In genomic region chr12:106039242-106039641, GRCh38 we compare ENCODE assay signal across 14 cellular contexts.
DNase-seq lines count a peak whose midpoint lies in the region; ATAC-seq and TF ChIP-seq lines count a peak whose summit lies in the region.
"Had no signal": no experiment of that assay in that cellular context is flagged by ENCODE, and none has a peak within 500 bp of the region (broad histone marks: within the 10 kb centered on the region; RNA-seq: fewer than 3 reads in every experiment).

No MANE protein-coding gene starts in this region.

- no peaks in the 10 kb centered on the region for H3K36me3 ChIP-seq in psoas muscle (ENCODE audit: insufficient read depth in 1 of 2, low read depth in 1 of 2)
- H3K36me3 ChIP-seq: BE2C, HAP-1 had no signal

- H3K27ac ChIP-seq in psoas muscle: no peak overlapping the region
- H3K27ac ChIP-seq: C4-2B had no signal

- no peak overlapping the region for H3K4me3 ChIP-seq in psoas muscle
- H3K4me3 ChIP-seq: A549, GM12878, HAP-1 had no signal

- H3K9me3 ChIP-seq in psoas muscle: no peaks in the 10 kb centered on the region
- H3K9me3 ChIP-seq: A549, BE2C, HAP-1 had no signal

- no peaks in the 10 kb centered on the region for H3K27me3 ChIP-seq in psoas muscle (ENCODE audit: insufficient read depth in 3 of 3, low read length in 2 of 3)
- H3K27me3 ChIP-seq: BE2C had no signal

- intact Hi-C loops in psoas muscle (cut with DNase I): loop anchor here in 1 of 2 donors (5.0 kb wide), 1 partner anchor 98 kb away; the partner anchor contains the start of gene NUAK1

- TF ChIP-seq CTCF in psoas muscle (IDR thresholded peaks at IDR 0.05) (no peak), GM20000 (IDR thresholded peaks at IDR 0.05; ENCODE audit: extremely low read depth, missing control alignments) (no peak)

- DNase-seq in NCI-H446 (lab: John Stamatoyannopoulos, UW) (peak; percentile 24 to 81), NCI-H446 treated with DMSO at 0.1 percent for 48 hours (lab: John Stamatoyannopoulos, UW) (peak; percentile 59), islet precursor cell (peak; percentile 67), psoas muscle (peak; percentile 28 to 71), hepatic stellate cell (ENCODE audit: low spot score) (no peak), GM20000 (ENCODE audit: low spot score) (no peak)
- DNase-seq: BE2C; CD4-positive, alpha-beta memory T cell; DMS79; GOT3 had no signal

- ATAC-seq in psoas muscle: peak; percentile 80 to 96 (median 94)
- ATAC-seq: A549, GM12878 had no signal

- 35 to 44% (median 36%) methylated on average over 6 of the region's 6 CpGs for WGBS in psoas muscle, 3 donors

- H3K4me1 ChIP-seq in psoas muscle: peaks cover 4% of the 10 kb centered on the region
- H3K4me1 ChIP-seq: BE2C, HAP-1 had no signal

Comparison
In these comparisons a context has a peak if more than half of its experiments do, and no peak if none do; other contexts are left out.
1. DNase-seq: peak in NCI-H446 (2 of 2), NCI-H446 treated with DMSO at 0.1 percent for 48 hours (single experiment), islet precursor cell (single experiment) and psoas muscle (2 of 2); none in hepatic stellate cell (single experiment) and GM20000 (single experiment).